In genomic region chr14:102086346-102086971, GRCh38 we compare ENCODE assay signal across 8 cellular contexts. TPM values are rescaled to one million over a fixed set of nuclear protein-coding genes. Genes with fewer than 3 reads are reported as not detected.
DNase-seq lines count a peak whose midpoint lies in the region; ATAC-seq lines count a peak whose summit lies in the region.

No MANE protein-coding gene starts in this region.

- H3K36me3 Mint-ChIP-seq in activated CD4-positive, alpha-beta T cell treated with anti-CD3 and anti-CD28 coated beads, Interleukin-2, amount 10 ng/mL, durations not matched to agents 24 days and 14 days (ENCODE audit: low read depth) = peaks cover 56% of the 10 kb centered on the region

- intact Hi-C loops in activated CD4-positive, alpha-beta T cell treated with anti-CD3 and anti-CD28 coated beads, Interleukin-2, amount 10 ng/mL, durations not matched to agents 24 days and 14 days (cut with micrococcal nuclease) = loop anchor here (2.0 to 10.0 kb wide), 8 partner anchors 66 to 1712 kb away; partner anchors contain the start of genes DYNC1H1, PPP2R5C and WDR25

- peak; percentile 35 for ATAC-seq in GM21717 (IDR thresholded peaks at IDR 0.05; ENCODE audit: unreplicated experiment)

- peak overlapping the region; percentile 99 for H3K27ac ChIP-seq in mesodermal cell (ENCODE audit: low read depth, low read length, severe bottlenecking)

- peak overlapping the region; percentile 86 for H3K4me3 Mint-ChIP-seq in activated CD4-positive, alpha-beta T cell treated with anti-CD3 and anti-CD28 coated beads, Interleukin-2, amount 10 ng/mL, durations not matched to agents 24 days and 14 days

- H3K36me3 ChIP-seq in mesodermal cell (ENCODE audit: control insufficient read depth, insufficient read depth, low read length) = peaks cover 47% of the 10 kb centered on the region

- no peaks in the 10 kb centered on the region for H3K27me3 Mint-ChIP-seq in activated CD4-positive, alpha-beta T cell treated with anti-CD3 and anti-CD28 coated beads, Interleukin-2, amount 10 ng/mL, durations not matched to agents 24 days and 14 days

- H3K4me3 ChIP-seq in mesodermal cell (ENCODE audit: extremely low read depth, insufficient read depth, low read length, poor library complexity, severe bottlenecking) = peak overlapping the region; percentile 74

- peaks cover 65% of the 10 kb centered on the region for H3K4me1 Mint-ChIP-seq in activated CD4-positive, alpha-beta T cell treated with anti-CD3 and anti-CD28 coated beads, Interleukin-2, amount 10 ng/mL, durations not matched to agents 24 days and 14 days

- WGBS in mesodermal cell (ENCODE audit: insufficient coverage in 2 of 2), 2 experiments = 0 to 2% methylated on average over 40 to 44 of the region's 73 CpGs

- peak overlapping the region; percentile 94 for H3K27ac Mint-ChIP-seq in activated CD4-positive, alpha-beta T cell treated with anti-CD3 and anti-CD28 coated beads, Interleukin-2, amount 10 ng/mL, durations not matched to agents 24 days and 14 days

- DNase-seq in Daoy (ENCODE audit: low read depth) (peak; percentile 73), M059J (ENCODE audit: low read depth) (peak; percentile 46), H4 (ENCODE audit: low spot score) (no peak)
- DNase-seq in activated CD4-positive, alpha-beta T cell treated with anti-CD3 and anti-CD28 coated beads, Interleukin-2, amount 10 ng/mL, durations not matched to agents 24 days and 14 days = peak; percentile 91
- peak; percentile 49 for DNase-seq in effector CD8-positive, alpha-beta T cell (lab: John Stamatoyannopoulos, UW)
- peak; percentile 23 to 36 for DNase-seq in stimulated activated CD8-positive, alpha-beta memory T cell treated with anti-CD3 and anti-CD28 coated beads, Interleukin-2, amount 100 ng/mL, for 48 hours (ENCODE audit: low read depth in 2 of 2)

- no peaks in the 10 kb centered on the region for H3K9me3 ChIP-seq in mesodermal cell (ENCODE audit: control insufficient read depth, low read length)

- no peaks in the 10 kb centered on the region for H3K9me3 Mint-ChIP-seq in activated CD4-positive, alpha-beta T cell treated with anti-CD3 and anti-CD28 coated beads, Interleukin-2, amount 10 ng/mL, durations not matched to agents 24 days and 14 days

- H3K4me1 ChIP-seq in mesodermal cell (ENCODE audit: control insufficient read depth, insufficient read depth, low read length, poor library complexity, severe bottlenecking) = peaks cover 28% of the 10 kb centered on the region

RNA-seq across cellular contexts. Expression of gene HSP90AA1, which starts 0.4 kb away (rescaled TPM):
- 710 and 1,216 TPM in 2 replicates for total RNA-seq in Daoy (2014; rRNA removed; shearing (Covaris generic))
- total RNA-seq in M059J (2014; rRNA removed; shearing (Covaris generic)) = 355 and 816 TPM in 2 replicates
- 1,216 and 1,268 TPM in 2 replicates for total RNA-seq in activated CD4-positive, alpha-beta T cell treated with anti-CD3 and anti-CD28 coated beads, Interleukin-2, amount 10 ng/mL, durations not matched to agents 24 days and 14 days
- 746 TPM for polyA plus RNA-seq in mesodermal cell (2013, experiment 1 of 2)
- 725 TPM for polyA plus RNA-seq in mesodermal cell (2013, experiment 2 of 2)
- 518 and 574 TPM in 2 replicates for total RNA-seq in H4 (2014; rRNA removed; shearing (Covaris generic))

RNA-seq across cellular contexts. Expression of gene WDR20, which starts 53.2 kb away (rescaled TPM):
- total RNA-seq in Daoy (2014; rRNA removed; shearing (Covaris generic)) = 10.2 and 12.2 TPM in 2 replicates
- total RNA-seq in M059J (2014; rRNA removed; shearing (Covaris generic)) = 7.9 and 13.3 TPM in 2 replicates
- total RNA-seq in activated CD4-positive, alpha-beta T cell treated with anti-CD3 and anti-CD28 coated beads, Interleukin-2, amount 10 ng/mL, durations not matched to agents 24 days and 14 days = 30.4 and 31.0 TPM in 2 replicates
- 16.5 TPM for polyA plus RNA-seq in mesodermal cell (2013, experiment 1 of 2)
- 16.0 TPM for polyA plus RNA-seq in mesodermal cell (2013, experiment 2 of 2)
- total RNA-seq in H4 (2014; rRNA removed; shearing (Covaris generic)) = 10.7 and 20.3 TPM in 2 replicates
